ENCODE assay signal across 4 cellular contexts in genomic region chr5:727087-727486, GRCh38. TPM values are rescaled to one million over a fixed set of nuclear protein-coding genes. Genes with fewer than 3 reads are reported as not detected.
"Had no signal": no experiment of that assay in that cellular context is flagged by ENCODE, and none has a peak within 500 bp of the region (broad histone marks: within the 10 kb centered on the region; RNA-seq: fewer than 3 reads in every experiment).

No MANE protein-coding gene starts in this region.

RNA-seq across cellular contexts. Expression of gene TPPP, which starts 33.9 kb away (rescaled TPM):
- total RNA-seq: activated CD4-positive, alpha-beta T cell treated with anti-CD3 and anti-CD28 coated beads, Interleukin-2, amount 10 ng/mL, durations not matched to agents 24 days and 14 days had no signal

RNA-seq across cellular contexts. Expression of gene ZDHHC11B, which starts 57.4 kb away (rescaled TPM):
- total RNA-seq: activated CD4-positive, alpha-beta memory T cell treated with anti-CD3 and anti-CD28 coated beads, Interleukin-2, amount 10 ng/mL, durations not matched to agents 7 days and 5 days; activated CD4-positive, alpha-beta T cell treated with anti-CD3 and anti-CD28 coated beads, Interleukin-2, amount 10 ng/mL, durations not matched to agents 24 days and 14 days; activated naive CD4-positive, alpha-beta T cell treated with anti-CD3 and anti-CD28 coated beads for 36 hours; myocyte had no signal
